In the genomic region with DNA sequence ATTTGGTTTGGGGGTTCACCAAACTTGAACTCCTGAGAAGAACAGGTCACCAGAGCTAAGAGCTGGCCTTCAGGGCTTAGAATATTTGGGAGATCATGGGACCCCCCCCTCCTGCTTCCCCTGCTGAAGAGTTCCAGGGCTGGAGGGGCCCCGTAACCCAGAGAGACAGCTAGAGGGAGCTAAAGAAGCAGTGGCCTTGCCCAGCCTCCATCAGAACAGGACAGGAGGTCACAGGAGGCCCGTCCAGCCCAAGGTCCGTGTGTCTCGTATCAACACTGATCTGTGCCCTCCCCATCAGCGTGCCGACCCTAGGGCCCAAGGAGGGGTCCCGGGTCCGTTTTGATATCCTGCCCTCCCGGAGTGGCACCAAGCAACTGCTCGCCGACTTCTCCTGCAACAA, we compare ENCODE assay signal across 31 cellular contexts. TPM values are rescaled to one million over a fixed set of nuclear protein-coding genes. Genes with fewer than 3 reads are reported as not detected.
"Had no signal": no experiment of that assay in that cellular context is flagged by ENCODE, and none has a peak within 500 bp of the region (broad histone marks: within the 10 kb centered on the region; RNA-seq: fewer than 3 reads in every experiment).

No MANE protein-coding gene starts in this region.

- H2AFZ ChIP-seq: parathyroid adenoma had no signal

- H3K9me3 ChIP-seq: psoas muscle, sigmoid colon, stomach, thyroid gland, upper lobe of left lung, vagina had no signal

- H3K4me3 ChIP-seq: psoas muscle, sigmoid colon, stomach, thyroid gland, upper lobe of left lung, vagina had no signal

- ATAC-seq: activated CD4-positive, CD25-positive, alpha-beta regulatory T cell treated with anti-CD3 and anti-CD28 coated beads, Interleukin-2, amount 50 U/mL, for 24 hours; activated naive CD8-positive, alpha-beta T cell treated with anti-CD3 and anti-CD28 coated beads, Interleukin-2, amount 50 U/mL, for 24 hours; activated T-cell treated with anti-CD3 and anti-CD28 coated beads, Interleukin-2, amount 50 U/mL, for 4 hours; effector memory CD8-positive, alpha-beta T cell; left cardiac atrium; left ventricle myocardium superior; psoas muscle had no signal

- H3K9ac ChIP-seq: parathyroid adenoma had no signal

- H3K27me3 ChIP-seq: sigmoid colon, thyroid gland, upper lobe of left lung, vagina had no signal

- H3K4me1 ChIP-seq: parathyroid adenoma, psoas muscle, sigmoid colon, stomach, thyroid gland, upper lobe of left lung, vagina had no signal

- DNase-seq: activated CD4-positive, alpha-beta T cell treated with anti-CD3 and anti-CD28 coated beads for 48 hours; activated CD4-positive, alpha-beta T cell treated with anti-CD3 and anti-CD28 coated beads, Interleukin-2, amount 50 U/mL, for 48 hours; activated naive CD8-positive, alpha-beta T cell treated with anti-CD3 and anti-CD28 coated beads, Interleukin-2, amount 50 U/mL, for 24 hours; activated T-cell treated with anti-CD3 and anti-CD28 coated beads, Interleukin-2, amount 50 U/mL, for 4 hours; amygdala; caudate nucleus; cortex of kidney; effector memory CD8-positive, alpha-beta T cell; foreskin fibroblast; hippocampal formation; left cardiac atrium; left ventricle myocardium superior; mammary epithelial cell; naive B cell; nucleus accumbens; psoas muscle; sigmoid colon; small intestine; stimulated activated CD4-positive, alpha-beta T cell treated with anti-CD3 and anti-CD28 coated beads, Interleukin-4, amount 100 ng/mL, for 24 hours; stomach; thyroid gland had no signal

- H3K36me3 ChIP-seq: sigmoid colon, stomach, thyroid gland, upper lobe of left lung, vagina had no signal

- H3K79me2 ChIP-seq: parathyroid adenoma had no signal

- H3K27ac ChIP-seq: parathyroid adenoma, psoas muscle, sigmoid colon, stomach, thyroid gland, upper lobe of left lung, vagina, VCaP had no signal

RNA-seq across cellular contexts. Expression of a gene that starts 40.6 kb away (rescaled TPM):
- total RNA-seq: activated CD8-positive, alpha-beta memory T cell treated with anti-CD3 and anti-CD28 coated beads for 36 hours; activated T-cell treated with anti-CD3 and anti-CD28 coated beads, Interleukin-2, amount 50 U/mL, for 4 hours; activated T-helper 2 cell treated with anti-CD3 and anti-CD28 coated beads, Interferon-gamma antibody, Interleukin-2, Interleukin-4, amounts not matched to agents 10 μg/mL and 5 μg/mL and 100 μg/mL, durations not matched to agents 14 hours and 24 hours and 36 hours; chondrocyte; endothelial cell of umbilical vein; left cardiac atrium; left ventricle myocardium superior; mammary epithelial cell; mesothelial cell of epicardium; psoas muscle; sigmoid colon; stomach; thyroid gland; upper lobe of left lung; vagina had no signal

RNA-seq across cellular contexts. Expression of a gene that starts 44.3 kb away (rescaled TPM):
- total RNA-seq: activated CD8-positive, alpha-beta memory T cell treated with anti-CD3 and anti-CD28 coated beads for 36 hours; activated T-helper 2 cell treated with anti-CD3 and anti-CD28 coated beads, Interferon-gamma antibody, Interleukin-2, Interleukin-4, amounts not matched to agents 10 μg/mL and 5 μg/mL and 100 μg/mL, durations not matched to agents 14 hours and 24 hours and 36 hours; chondrocyte; endothelial cell of umbilical vein; left cardiac atrium; left ventricle myocardium superior; mammary epithelial cell; sigmoid colon; stomach; thyroid gland had no signal
